8 cellular contexts compared by ENCODE assay signal in the genomic region with DNA sequence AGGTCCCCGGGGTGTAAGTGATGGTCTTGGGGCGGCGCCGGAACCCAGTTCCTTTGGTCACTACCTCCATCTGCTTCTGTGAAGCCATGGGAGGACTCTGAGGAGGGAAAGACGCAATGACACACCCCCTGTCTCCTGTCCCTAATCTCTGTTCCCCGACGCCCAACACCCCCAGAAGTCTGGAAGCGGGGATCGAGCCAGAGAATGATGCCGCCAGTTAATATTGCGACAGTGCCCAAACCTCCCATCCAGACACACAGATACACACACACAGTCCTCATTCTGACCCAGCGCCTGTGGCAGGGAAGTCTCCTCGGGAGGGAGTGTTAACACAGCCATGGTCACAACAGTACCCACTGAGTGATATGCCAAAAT. TPM values are rescaled to one million over a fixed set of nuclear protein-coding genes. Genes with fewer than 3 reads are reported as not detected.
A peak's percentile ranks its signal among the peaks of the same experiment; 100 is the strongest.
DNase-seq lines count a peak whose midpoint lies in the region; ATAC-seq, FAIRE-seq and TF ChIP-seq lines count a peak whose summit lies in the region.

No MANE protein-coding gene starts in this region.

- peaks cover 7% of the 10 kb centered on the region for H3K79me1 ChIP-seq in H9 (ENCODE audit: insufficient read depth, low read depth, low read length, poor library complexity, severe bottlenecking)

- H3K4me3 ChIP-seq in WERI-Rb-1 (ENCODE audit: low read depth, low read length) (peak overlapping the region; percentile 83), heart left ventricle (peak overlapping the region; percentile 74 to 99 (median 94)), gastrocnemius medialis (peak overlapping the region; percentile 76 to 100 (median 96))

- H3K4ac ChIP-seq in H9 (ENCODE audit: low read depth, low read length): no peak overlapping the region

- peaks cover 19 to 23% of the 10 kb centered on the region in 2 experiments for H3K4me1 Mint-ChIP-seq in H9

- H3K56ac ChIP-seq in H9 (ENCODE audit: insufficient read length, low read depth, low read length): no peak overlapping the region

- peak overlapping the region; percentile 100 for H3K4me3 Mint-ChIP-seq in H9

- no peak overlapping the region for H2AK5ac ChIP-seq in H9 (ENCODE audit: insufficient read length, low read length)

- ATAC-seq in heart left ventricle (peak; percentile 49 to 70 (median 62)), gastrocnemius medialis (peak; percentile 32 to 48), HG02885 (IDR thresholded peaks at IDR 0.05; ENCODE audit: poor library complexity, unreplicated experiment) (no peak)

- H3K27ac ChIP-seq in C4-2B: peak overlapping the region; percentile 85
- no peak overlapping the region for H3K27ac ChIP-seq in H9 (ENCODE audit: insufficient read length, low read depth, low read length)
- H3K27ac ChIP-seq in WERI-Rb-1: no peak overlapping the region
- H3K27ac ChIP-seq in heart left ventricle: peak overlapping the region in 6 of 12 donors; percentile 7 to 85 (median 81)
- peak overlapping the region in 3 of 4 donors; percentile 90 to 91 (median 91) for H3K27ac ChIP-seq in gastrocnemius medialis

- H3K27me3 Mint-ChIP-seq in H9 (ENCODE audit: low read depth): peaks cover 2% of the 10 kb centered on the region

- in situ Hi-C loops in gastrocnemius medialis (cut with MboI; ENCODE audit: low sequenced_read_pairs in 4 of 4): loop anchor here in 2 of 4 donors (10.0 to 25.0 kb wide), 2 partner anchors 138 to 141 kb away; a partner anchor contains a TSS

- H3K36me3 ChIP-seq in WERI-Rb-1 (peaks cover 18% of the 10 kb centered on the region), heart left ventricle (peaks cover 0 to 21% (median 16%) of the 10 kb centered on the region in 9 donors), gastrocnemius medialis (peaks cover 0 to 6% of the 10 kb centered on the region in 2 donors)

- no peak overlapping the region for H4K5ac ChIP-seq in H9 (ENCODE audit: insufficient read length, low read depth, low read length)

- peak overlapping the region; percentile 97 for H3K4me2 ChIP-seq in H9 (ENCODE audit: insufficient read depth, insufficient read length, low read length)

- H2BK15ac ChIP-seq in H9 (ENCODE audit: low read depth, low read length): no peak overlapping the region; the same call in 1 of the 2 replicates

- no peak overlapping the region for H3K18ac ChIP-seq in H9 (ENCODE audit: insufficient read length, low read depth, low read length)

- H3K4me1 ChIP-seq in H9 (ENCODE audit: insufficient read depth, low read length) (no peaks in the 10 kb centered on the region), heart left ventricle (peaks cover 4 to 25% (median 15%) of the 10 kb centered on the region in 12 donors), gastrocnemius medialis (peaks cover 18 to 31% of the 10 kb centered on the region in 2 donors)

- no peak overlapping the region for H2BK12ac ChIP-seq in H9 (ENCODE audit: insufficient read length, low read depth, low read length)

- no peak overlapping the region for H2BK5ac ChIP-seq in H9 (ENCODE audit: insufficient read length, low read length)

- H3K9me3 ChIP-seq in H9 (ENCODE audit: control insufficient read depth, low read depth, low read length): no peaks in the 10 kb centered on the region
- H3K9me3 ChIP-seq in WERI-Rb-1 (ENCODE audit: severe bottlenecking): no peaks in the 10 kb centered on the region
- no peaks in the 10 kb centered on the region for H3K9me3 ChIP-seq in heart left ventricle
- H3K9me3 ChIP-seq in gastrocnemius medialis: no peaks in the 10 kb centered on the region

- H3K79me2 ChIP-seq in H9 (ENCODE audit: insufficient read depth, low read length): peaks cover 6% of the 10 kb centered on the region; the same call in 1 of the 2 replicates

- no peak overlapping the region for H2AFZ ChIP-seq in H9 (ENCODE audit: low read length)

- FAIRE-seq in GM19239 (lab: Jason Lieb, UNC): no peak

- H3K36me3 Mint-ChIP-seq in H9 (ENCODE audit: insufficient read depth in 1 of 3, low read depth in 3 of 3): peaks cover 11 to 22% (median 16%) of the 10 kb centered on the region in 3 experiments; a peak in 5 of 7 replicates

- H2BK20ac ChIP-seq in H9 (ENCODE audit: low read depth, low read length, poor library complexity, severe bottlenecking): no peak overlapping the region

- intact Hi-C loops in heart left ventricle (cut with DNase I): no loop called here
- intact Hi-C loops in gastrocnemius medialis (cut with DNase I; ENCODE audit: low total_unique reads): no loop called here

- H3T11ph ChIP-seq in H9 (ENCODE audit: low read length): no peak overlapping the region

- DNase-seq in H9: no peak
- DNase-seq in WERI-Rb-1: peak; percentile 19
- peak in 1 of 5 donors; percentile 38 for DNase-seq in heart left ventricle
- DNase-seq in gastrocnemius medialis: no peak
- no peak for DNase-seq in GF-D8 (lab: John Stamatoyannopoulos, UW)
- no peak for DNase-seq in GM19239 (ENCODE audit: insufficient read length, low spot score)

- no peaks in the 10 kb centered on the region for H3K9me3 Mint-ChIP-seq in H9

- H2BK120ac ChIP-seq in H9 (ENCODE audit: low read depth, low read length, poor library complexity, severe bottlenecking): no peak overlapping the region

- TF ChIP-seq POLR2A in heart left ventricle (IDR thresholded peaks at IDR 0.05): no peak
- no peak for TF ChIP-seq POLR2A in gastrocnemius medialis (IDR thresholded peaks at IDR 0.05)

- TF ChIP-seq CTCF in C4-2B (conservative IDR thresholded peaks at IDR 0.05) (no peak), H9 (conservative IDR thresholded peaks at IDR 0.05) (no peak), WERI-Rb-1 (IDR thresholded peaks at IDR 0.05; ENCODE audit: low read depth, low read length) (no peak), heart left ventricle (IDR thresholded peaks at IDR 0.05) (no peak), gastrocnemius medialis (IDR thresholded peaks at IDR 0.05 in 4 of 5, conservative IDR thresholded peaks at IDR 0.05 in 1 of 5) (no peak)

- no peaks in the 10 kb centered on the region for H4K20me1 ChIP-seq in H9 (ENCODE audit: control insufficient read depth, insufficient read depth, insufficient read length)

- H3K23me2 ChIP-seq in H9 (ENCODE audit: insufficient read length, low read depth, low read length, poor library complexity, severe bottlenecking): peaks cover 13% of the 10 kb centered on the region

- H3K14ac ChIP-seq in H9 (ENCODE audit: insufficient read depth, low read length): 0 out of 2 replicates have a peak overlapping the region, but pooled peaks have one; percentile 0

- WGBS in H9 (ENCODE audit: extremely low coverage, insufficient read length, low lambda C conversion rate): no CpG with 5 or more reads among the region's 13 CpGs
- 0 to 1% (median 0%) methylated on average over 9 to 13 of the region's 13 CpGs for WGBS in heart left ventricle, 4 donors

- H3K23ac ChIP-seq in H9 (ENCODE audit: insufficient read length, low read depth, low read length): no peak overlapping the region

- H4K8ac ChIP-seq in H9 (replicated peaks; ENCODE audit: insufficient read length, low read depth, low read length): no peak overlapping the region

- H3K27ac Mint-ChIP-seq in H9: peak overlapping the region in 1 of 3 experiments; percentile 92; a peak in 2 of 7 replicates

- H3K27me3 ChIP-seq in H9 (ENCODE audit: insufficient read depth, low read length) (no peaks in the 10 kb centered on the region), WERI-Rb-1 (ENCODE audit: insufficient read depth, low read depth, severe bottlenecking) (no peaks in the 10 kb centered on the region), heart left ventricle (peaks cover 0 to 6% (median 0%) of the 10 kb centered on the region in 9 donors), gastrocnemius medialis (no peaks in the 10 kb centered on the region)

- H4K91ac ChIP-seq in H9 (ENCODE audit: insufficient read length, low read depth, low read length): no peak overlapping the region

- H3K9ac ChIP-seq in H9 (ENCODE audit: extremely low read depth, insufficient read length, low read length): no peak overlapping the region

RNA-seq across cellular contexts. Expression of a gene that starts 0.4 kb away (rescaled TPM):
- total RNA-seq in H9 (2021): 0.55 and 0.57 TPM in 2 replicates
- total RNA-seq in heart left ventricle: under 1 TPM in 7 of 9 donors, not detected in 2; 0.16 to 0.80 (median 0.44) TPM
- polyA plus RNA-seq in heart left ventricle: under 1 TPM; 0.37 to 0.65 TPM
- 1 to 10 TPM in 1 of 4 donors, under 1 TPM in 2, not detected in 1; 0.20 to 1.1 (median 0.35) TPM for total RNA-seq in gastrocnemius medialis

RNA-seq across cellular contexts. Expression of a gene that starts 0.5 kb away (rescaled TPM):
- total RNA-seq in H9 (2021) (141 and 147 TPM in 2 replicates), heart left ventricle (100 to 1,000 TPM in 1 of 9 donors, 10 to 100 TPM in 8; 60.7 to 120 (median 77.5) TPM), gastrocnemius medialis (100 to 1,000 TPM in 3 of 4 donors, 10 to 100 TPM in 1; 84.1 to 152 (median 134) TPM)
- polyA plus RNA-seq in heart left ventricle: 100 to 1,000 TPM; 140 to 218 TPM

RNA-seq across cellular contexts. Expression of a gene that starts 31.3 kb away (rescaled TPM):
- total RNA-seq in H9 (2021): 2.1 and 2.4 TPM in 2 replicates
- total RNA-seq in heart left ventricle: 1 to 10 TPM in 5 of 9 donors, under 1 TPM in 4; 0.43 to 7.6 (median 1.1) TPM
- polyA plus RNA-seq in heart left ventricle: 1 to 10 TPM in 1 of 2 donors, under 1 TPM in 1; 0.82 to 1.8 TPM
- total RNA-seq in gastrocnemius medialis: under 1 TPM in 3 of 4 donors, not detected in 1; 0.17 to 0.62 (median 0.59) TPM

RNA-seq across cellular contexts. Expression of a gene that starts 47.0 kb away (rescaled TPM):
- total RNA-seq in H9 (2021): 33.3 and 33.8 TPM in 2 replicates
- total RNA-seq in heart left ventricle: 10 to 100 TPM; 15.8 to 40.7 (median 17.8) TPM
- polyA plus RNA-seq in heart left ventricle: 10 to 100 TPM; 10.6 to 21.3 TPM
- 10 to 100 TPM; 14.4 to 29.4 (median 21.1) TPM for total RNA-seq in gastrocnemius medialis

Comparison
In these comparisons a context has a peak if more than half of its experiments do, and no peak if none do; other contexts are left out.
1. H3K27ac ChIP-seq: peak in C4-2B (single experiment) and gastrocnemius medialis (3 of 4); none in H9 (single experiment) and WERI-Rb-1 (single experiment).
2. Peak in every context shown above with its lines, with median percentiles within 50 percentile points of each other: H3K4me3 ChIP-seq.